Comparison of ENCODE assay signal across 8 cellular contexts in genomic region chr13:77565635-77566034, GRCh38. TPM values are rescaled to one million over a fixed set of nuclear protein-coding genes. Genes with fewer than 3 reads are reported as not detected.
A peak's percentile ranks its signal among the peaks of the same experiment; 100 is the strongest.
DNase-seq lines count a peak whose midpoint lies in the region; ATAC-seq, FAIRE-seq and TF ChIP-seq lines count a peak whose summit lies in the region.

No MANE protein-coding gene starts in this region.

- DNase-seq in AG04449 (ENCODE audit: low read depth, low spot score) (no peak), NCI-H82 (lab: John Stamatoyannopoulos, UW) (peak; percentile 79), osteocyte (ENCODE audit: extremely low spot score, unreplicated experiment) (no peak), aorta (no peak), 8988T (no peak)

- H3K4me3 ChIP-seq in AG04449 (ENCODE audit: low read depth, low read length) (no peak overlapping the region), aorta (ENCODE audit: low read length in 2 of 2) (no peak overlapping the region)

- H3K9me3 ChIP-seq in aorta (ENCODE audit: control insufficient read depth, low read length), result no peaks in the 10 kb centered on the region

- no peaks in the 10 kb centered on the region for H3K36me3 ChIP-seq in aorta (ENCODE audit: control insufficient read depth in 1 of 2, insufficient read depth in 2 of 2, low read length in 1 of 2)

- H3K36me3 Mint-ChIP-seq in osteocyte (ENCODE audit: unreplicated experiment), result no peaks in the 10 kb centered on the region

- peaks cover 6% of the 10 kb centered on the region for H3K27me3 Mint-ChIP-seq in osteocyte (ENCODE audit: unreplicated experiment)

- no peak for TF ChIP-seq POLR2A in GM18505 (IDR thresholded peaks at IDR 0.05; ENCODE audit: borderline replicate concordance, extremely low read depth, insufficient read depth, insufficient read length)

- H3K4me1 ChIP-seq in aorta (ENCODE audit: control insufficient read depth in 1 of 2, insufficient read depth in 2 of 2, low read length in 2 of 2), result no peaks in the 10 kb centered on the region

- no peak overlapping the region for H3K4me3 Mint-ChIP-seq in osteocyte (ENCODE audit: unreplicated experiment)

- H3K9me3 Mint-ChIP-seq in osteocyte (ENCODE audit: unreplicated experiment), result no peaks in the 10 kb centered on the region

- no peak overlapping the region for H3K27ac ChIP-seq in aorta (ENCODE audit: low read depth in 1 of 2, low read length in 2 of 2)

- no peaks in the 10 kb centered on the region for H3K27me3 ChIP-seq in aorta (ENCODE audit: control insufficient read depth in 1 of 2, insufficient read depth in 2 of 2, low read length in 1 of 2)

- no peak overlapping the region for H3K27ac Mint-ChIP-seq in osteocyte (ENCODE audit: unreplicated experiment)

- ATAC-seq in GM18505 (IDR thresholded peaks at IDR 0.05; ENCODE audit: unreplicated experiment) (peak; percentile 81), HG03175 (IDR thresholded peaks at IDR 0.05; ENCODE audit: unreplicated experiment) (peak; percentile 68), aorta (ENCODE audit: low FRiP score) (no peak)

- peak; percentile 24 for TF ChIP-seq CTCF in AG04449 (IDR thresholded peaks at IDR 0.05; ENCODE audit: insufficient read depth, low read length, missing control alignments)
- TF ChIP-seq CTCF in osteocyte (IDR thresholded peaks at IDR 0.05), result peak; percentile 48

- intact Hi-C loops in aorta (cut with DNase I), result no loop called here

- no peaks in the 10 kb centered on the region for H3K4me1 Mint-ChIP-seq in osteocyte (ENCODE audit: unreplicated experiment)

- 6 to 7% methylated on average over 2 of the region's 2 CpGs for WGBS in aorta, 2 donors

- CTCF ChIA-PET in AG04449 (lab: Yijun Ruan, JAX), result interaction anchor here (0.9 to 1.0 kb wide), 2 partner anchors 73 to 88 kb away, joined by 3 to 5 read pairs; no protein-coding TSS in a partner anchor

- peak; percentile 78 for FAIRE-seq in endometrium (lab: Jason Lieb, UNC)

- POLR2A ChIA-PET in AG04449 (lab: Yijun Ruan, JAX), result no interaction called here

RNA-seq across cellular contexts. Expression of gene SCEL, which starts 30.1 kb away (rescaled TPM):
- total RNA-seq in osteocyte (not detected in 2 replicates), aorta (not detected)
- under 1 TPM; 0.18 to 0.25 TPM for polyA plus RNA-seq in aorta
